ENCODE assay signal across 19 cellular contexts in genomic region chr10:122420624-122421007, GRCh38. TPM values are rescaled to one million over a fixed set of nuclear protein-coding genes. Genes with fewer than 3 reads are reported as not detected.
DNase-seq lines count a peak whose midpoint lies in the region; ATAC-seq, FAIRE-seq and TF ChIP-seq lines count a peak whose summit lies in the region.
"Had no signal": no experiment of that assay in that cellular context is flagged by ENCODE, and none has a peak within 500 bp of the region (broad histone marks: within the 10 kb centered on the region; RNA-seq: fewer than 3 reads in every experiment).

No MANE protein-coding gene starts in this region.

- no peaks in the 10 kb centered on the region for H3K9me3 Mint-ChIP-seq in activated T-cell treated with anti-CD3 and anti-CD28 coated beads, Interleukin-2, amount 50 U/mL, for 72 hours
- peaks cover 7% of the 10 kb centered on the region for H3K9me3 Mint-ChIP-seq in activated CD8-positive, alpha-beta T cell treated with anti-CD3 and anti-CD28 coated beads for 36 hours
- H3K9me3 Mint-ChIP-seq: activated T-cell treated with anti-CD3 and anti-CD28 coated beads, Interleukin-2, amount 50 U/mL, for 4 hours; brain; WTC11 had no signal

- WGBS in gastroesophageal sphincter (ENCODE audit: low coverage in 1 of 2), 2 donors = 65% methylated on average over 3 of the region's 3 CpGs; no CpG with 5 or more reads in 1 of the 2 donors

- H3K27ac ChIP-seq in gastroesophageal sphincter = peak overlapping the region; percentile 69 to 84 (median 78)
- H3K27ac ChIP-seq in substantia nigra (ENCODE audit: low read depth, low read length, poor library complexity, severe bottlenecking) = peak overlapping the region; percentile 23
- no peak overlapping the region for H3K27ac ChIP-seq in WERI-Rb-1
- H3K27ac ChIP-seq: A549, parathyroid adenoma, PC-9 had no signal

- H3K27me3 Mint-ChIP-seq in activated T-cell treated with anti-CD3 and anti-CD28 coated beads, Interleukin-2, amount 50 U/mL, for 72 hours (ENCODE audit: low read depth) = no peaks in the 10 kb centered on the region
- no peaks in the 10 kb centered on the region for H3K27me3 Mint-ChIP-seq in activated CD8-positive, alpha-beta T cell treated with anti-CD3 and anti-CD28 coated beads for 36 hours
- H3K27me3 Mint-ChIP-seq: brain had no signal

- no peak overlapping the region for H3K4me3 ChIP-seq in gastroesophageal sphincter
- no peak overlapping the region for H3K4me3 ChIP-seq in WERI-Rb-1 (ENCODE audit: low read depth, low read length)
- H3K4me3 ChIP-seq in BE2C (ENCODE audit: low read depth, low read length) = no peak overlapping the region
- H3K4me3 ChIP-seq: A549, PC-9, upper lobe of left lung had no signal

- H3K36me3 ChIP-seq in gastroesophageal sphincter (peaks cover 0 to 27% of the 10 kb centered on the region in 2 donors), WERI-Rb-1 (peaks cover 23% of the 10 kb centered on the region), BE2C (no peaks in the 10 kb centered on the region)

- TF ChIP-seq POLR2A in gastroesophageal sphincter (IDR thresholded peaks at IDR 0.05) (no peak), H54 (IDR thresholded peaks at IDR 0.05; ENCODE audit: low read depth, low read length) (no peak)

- POLR2A ChIA-PET in activated CD8-positive, alpha-beta T cell treated with anti-CD3 and anti-CD28 coated beads for 36 hours (lab: Charles Lee) = no interaction called here

- FAIRE-seq in H54 (lab: Jason Lieb, UNC) = no peak
- FAIRE-seq: endometrium had no signal

- H3K27me3 ChIP-seq in gastroesophageal sphincter = no peaks in the 10 kb centered on the region
- H3K27me3 ChIP-seq in WERI-Rb-1 (ENCODE audit: insufficient read depth, low read depth, severe bottlenecking) = no peaks in the 10 kb centered on the region
- H3K27me3 ChIP-seq in BE2C = no peaks in the 10 kb centered on the region
- H3K27me3 ChIP-seq: upper lobe of left lung had no signal

- no peak for DNase-seq in activated T-cell treated with anti-CD3 and anti-CD28 coated beads, Interleukin-2, amount 50 U/mL, for 72 hours
- no peak for DNase-seq in activated T-cell treated with anti-CD3 and anti-CD28 coated beads for 4 hours
- DNase-seq in activated CD8-positive, alpha-beta T cell treated with anti-CD3 and anti-CD28 coated beads for 36 hours = no peak
- no peak for DNase-seq in substantia nigra (lab: John Stamatoyannopoulos, UW)
- no peak for DNase-seq in WERI-Rb-1
- DNase-seq in H54 (ENCODE audit: insufficient read length, low spot score) = no peak
- no peak for DNase-seq in BE2C
- DNase-seq: activated T-cell treated with anti-CD3 and anti-CD28 coated beads, Interleukin-2, amount 50 U/mL, for 4 hours; NCI-H1930; NCI-H524 treated with DMSO at 0.1 percent for 48 hours; PC-9; SW 1271; upper lobe of left lung had no signal

- CTCF ChIA-PET in activated CD8-positive, alpha-beta T cell treated with anti-CD3 and anti-CD28 coated beads for 36 hours (lab: Charles Lee) = interaction anchor here (2.0 to 3.0 kb wide), 4 partner anchors 14 to 145 kb away, joined by 5 to 13 read pairs (median 10); no protein-coding TSS in a partner anchor

- no peaks in the 10 kb centered on the region for H3K9me3 ChIP-seq in gastroesophageal sphincter
- H3K9me3 ChIP-seq in WERI-Rb-1 (ENCODE audit: severe bottlenecking) = no peaks in the 10 kb centered on the region
- H3K9me3 ChIP-seq in BE2C = no peaks in the 10 kb centered on the region
- H3K9me3 ChIP-seq: A549, upper lobe of left lung had no signal

- peak overlapping the region; percentile 41 to 75 for H3K4me3 Mint-ChIP-seq in activated T-cell treated with anti-CD3 and anti-CD28 coated beads, Interleukin-2, amount 50 U/mL, for 72 hours
- no peak overlapping the region for H3K4me3 Mint-ChIP-seq in activated CD8-positive, alpha-beta T cell treated with anti-CD3 and anti-CD28 coated beads for 36 hours
- H3K4me3 Mint-ChIP-seq: activated T-cell treated with anti-CD3 and anti-CD28 coated beads, Interleukin-2, amount 50 U/mL, for 4 hours; WTC11 had no signal

- H3K4me1 Mint-ChIP-seq in activated T-cell treated with anti-CD3 and anti-CD28 coated beads, Interleukin-2, amount 50 U/mL, for 72 hours (ENCODE audit: low read depth) = peaks cover 55% of the 10 kb centered on the region
- H3K4me1 Mint-ChIP-seq in activated CD8-positive, alpha-beta T cell treated with anti-CD3 and anti-CD28 coated beads for 36 hours (ENCODE audit: low read depth) = peaks cover 74% of the 10 kb centered on the region

- peak overlapping the region; percentile 94 for H3K27ac Mint-ChIP-seq in activated T-cell treated with anti-CD3 and anti-CD28 coated beads, Interleukin-2, amount 50 U/mL, for 72 hours
- peak overlapping the region; percentile 79 for H3K27ac Mint-ChIP-seq in activated CD8-positive, alpha-beta T cell treated with anti-CD3 and anti-CD28 coated beads for 36 hours
- H3K27ac Mint-ChIP-seq: WTC11 had no signal

- intact Hi-C loops in activated CD8-positive, alpha-beta T cell treated with anti-CD3 and anti-CD28 coated beads for 36 hours (cut with micrococcal nuclease) = no loop called here

- TF ChIP-seq CTCF in activated CD8-positive, alpha-beta T cell treated with anti-CD3 and anti-CD28 coated beads for 36 hours (IDR thresholded peaks at IDR 0.05) = no peak
- TF ChIP-seq CTCF in gastroesophageal sphincter (IDR thresholded peaks at IDR 0.05) = no peak
- TF ChIP-seq CTCF in WERI-Rb-1 (IDR thresholded peaks at IDR 0.05; ENCODE audit: low read depth, low read length) = no peak
- TF ChIP-seq CTCF in BE2C (IDR thresholded peaks at IDR 0.05; ENCODE audit: low read depth, low read length) = no peak

- H3K4me1 ChIP-seq in gastroesophageal sphincter (peaks cover 19 to 65% (median 19%) of the 10 kb centered on the region in 3 donors), BE2C (no peaks in the 10 kb centered on the region)
- H3K4me1 ChIP-seq: A549, parathyroid adenoma had no signal

- no peak for TF ChIP-seq EP300 in gastroesophageal sphincter (IDR thresholded peaks at IDR 0.05)

- peaks cover 0 to 15% of the 10 kb centered on the region in 2 donors for H3K36me3 Mint-ChIP-seq in activated T-cell treated with anti-CD3 and anti-CD28 coated beads, Interleukin-2, amount 50 U/mL, for 72 hours (ENCODE audit: insufficient read depth in 2 of 2)
- H3K36me3 Mint-ChIP-seq in activated CD8-positive, alpha-beta T cell treated with anti-CD3 and anti-CD28 coated beads for 36 hours (ENCODE audit: low read depth) = peaks cover 50% of the 10 kb centered on the region

- ATAC-seq in activated T-cell treated with anti-CD3 and anti-CD28 coated beads, Interleukin-2, amount 50 U/mL, for 72 hours (replicated peaks in 1 of 2) = no peak
- ATAC-seq in activated CD8-positive, alpha-beta T cell treated with anti-CD3 and anti-CD28 coated beads for 36 hours = no peak
- no peak for ATAC-seq in gastroesophageal sphincter
- ATAC-seq: A549, WTC11 had no signal

RNA-seq across cellular contexts. Expression of gene ARMS2, which starts 33.8 kb away (rescaled TPM):
- not detected for total RNA-seq in activated T-cell treated with anti-CD3 and anti-CD28 coated beads, Interleukin-2, amount 50 U/mL, for 72 hours
- total RNA-seq in activated CD8-positive, alpha-beta T cell treated with anti-CD3 and anti-CD28 coated beads for 36 hours = not detected
- not detected for total RNA-seq in gastroesophageal sphincter
- not detected for polyA plus RNA-seq in BE2C (2012; ENCODE audit: insufficient read depth, insufficient read length, low read depth)
- total RNA-seq: activated T-cell treated with anti-CD3 and anti-CD28 coated beads, Interleukin-2, amount 50 U/mL, for 4 hours; PC-9; upper lobe of left lung; WTC11 had no signal
- polyA plus RNA-seq: A549 had no signal

RNA-seq across cellular contexts. Expression of gene HTRA1, which starts 40.7 kb away (rescaled TPM):
- not detected for total RNA-seq in activated T-cell treated with anti-CD3 and anti-CD28 coated beads, Interleukin-2, amount 50 U/mL, for 72 hours
- not detected for total RNA-seq in activated CD8-positive, alpha-beta T cell treated with anti-CD3 and anti-CD28 coated beads for 36 hours
- 100 to 1,000 TPM; 107 to 137 (median 111) TPM for total RNA-seq in gastroesophageal sphincter
- polyA plus RNA-seq in BE2C (2012; ENCODE audit: insufficient read depth, insufficient read length, low read depth) = not detected

RNA-seq across cellular contexts. Expression of gene PLEKHA1, which starts 46.1 kb away (rescaled TPM):
- total RNA-seq in activated T-cell treated with anti-CD3 and anti-CD28 coated beads, Interleukin-2, amount 50 U/mL, for 72 hours = 10 to 100 TPM in 1 of 2 donors, 1 to 10 TPM in 1; 8.7 to 14.8 TPM
- total RNA-seq in activated CD8-positive, alpha-beta T cell treated with anti-CD3 and anti-CD28 coated beads for 36 hours = 10 to 100 TPM; 17.0 to 17.4 TPM
- 100 to 1,000 TPM in 2 of 4 donors, 10 to 100 TPM in 2; 62.1 to 125 (median 93.8) TPM for total RNA-seq in gastroesophageal sphincter
- polyA plus RNA-seq in BE2C (2012; ENCODE audit: insufficient read depth, insufficient read length, low read depth) = 10.2 TPM

Comparison
In these comparisons a context has a peak if more than half of its experiments do, and no peak if none do; other contexts are left out.
1. RNA of gene HTRA1, which starts 40.7 kb away (total RNA-seq): 107 to 137 TPM in gastroesophageal sphincter; not detected in activated CD8-positive, alpha-beta T cell treated with anti-CD3 and anti-CD28 coated beads for 36 hours and not detected in activated T-cell treated with anti-CD3 and anti-CD28 coated beads, Interleukin-2, amount 50 U/mL, for 72 hours; every median in the first group is over 10 times any median in the second.